In the genomic region with DNA sequence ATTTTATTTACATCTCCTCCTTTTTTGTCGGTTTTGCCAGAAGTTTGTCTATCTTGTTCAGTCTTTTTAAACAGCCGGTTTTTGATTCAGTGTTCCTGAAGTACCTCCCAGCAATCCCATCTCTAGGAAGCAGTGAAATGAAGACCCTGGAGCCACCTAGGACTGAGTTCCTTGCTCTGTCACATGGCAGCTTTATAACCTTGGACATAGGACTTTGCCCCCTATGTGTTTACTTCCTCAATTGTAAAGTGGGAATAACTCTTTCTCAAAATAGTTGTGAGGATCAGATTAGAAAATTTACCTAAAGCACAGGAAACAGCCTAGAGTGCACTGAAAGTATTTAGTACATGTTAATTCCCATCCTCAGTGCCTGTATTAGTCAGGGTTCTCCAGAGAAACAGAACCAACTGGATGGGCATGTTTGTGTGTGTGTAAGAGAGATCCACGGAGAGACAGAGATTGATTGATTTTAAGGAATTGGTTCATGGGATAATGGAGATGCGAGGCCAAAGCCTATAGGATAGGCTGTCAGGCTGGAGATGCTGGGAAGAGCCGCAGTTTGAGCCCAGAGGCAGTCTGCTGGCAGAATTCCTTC, we compare ENCODE assay signal across 1 cellular context.
TF ChIP-seq lines count a peak whose summit lies in the region.

No MANE protein-coding gene starts in this region.

TF ChIP-seq in HepG2, 621 proteins besides CTCF, POLR2A, EP300 and RAD21:
- TF ChIP-seq HNF4A (CRISPR knock-in tag; IDR thresholded peaks at IDR 0.05) (0 out of 2 replicates have a peak, but pooled peaks have one; percentile 7), ZNF484 (CRISPR knock-in tag; IDR thresholded peaks at IDR 0.05; ENCODE audit: borderline replicate concordance, low read depth) (no peak), PLRG1 (conservative IDR thresholded peaks at IDR 0.05) (no peak), ZBTB1 (CRISPR knock-in tag; IDR thresholded peaks at IDR 0.05; ENCODE audit: borderline replicate concordance) (no peak)
